In genomic region chr13:23899555-23899954, GRCh38 we compare ENCODE assay signal across 9 cellular contexts. TPM values are rescaled to one million over a fixed set of nuclear protein-coding genes. Genes with fewer than 3 reads are reported as not detected.
DNase-seq lines count a peak whose midpoint lies in the region; ATAC-seq and TF ChIP-seq lines count a peak whose summit lies in the region.
"Had no signal": no experiment of that assay in that cellular context is flagged by ENCODE, and none has a peak within 500 bp of the region (broad histone marks: within the 10 kb centered on the region; RNA-seq: fewer than 3 reads in every experiment).

No MANE protein-coding gene starts in this region.

- no peak overlapping the region for H3K4me3 ChIP-seq in WERI-Rb-1 (ENCODE audit: low read depth, low read length)
- no peak overlapping the region for H3K4me3 ChIP-seq in fibroblast of villous mesenchyme (ENCODE audit: low read depth, low read length)
- no peak overlapping the region for H3K4me3 ChIP-seq in retinal pigment epithelial cell (ENCODE audit: low read length)
- H3K4me3 ChIP-seq: BLaER1 had no signal

- no peaks in the 10 kb centered on the region for H3K36me3 ChIP-seq in WERI-Rb-1
- H3K36me3 ChIP-seq: BLaER1 had no signal

- no peaks in the 10 kb centered on the region for H3K27me3 ChIP-seq in WERI-Rb-1 (ENCODE audit: insufficient read depth, low read depth, severe bottlenecking)

- peak; percentile 42 for ATAC-seq in HG02798 (IDR thresholded peaks at IDR 0.05; ENCODE audit: poor library complexity, unreplicated experiment)

- TF ChIP-seq CTCF in WERI-Rb-1 (IDR thresholded peaks at IDR 0.05; ENCODE audit: low read depth, low read length) (peak; percentile 51), fibroblast of villous mesenchyme (IDR thresholded peaks at IDR 0.05; ENCODE audit: insufficient read depth, low read depth, low read length) (peak; percentile 73), retinal pigment epithelial cell (conservative IDR thresholded peaks at IDR 0.05; ENCODE audit: low read depth, low read length) (peak; percentile 69)

- no peak overlapping the region for H3K27ac ChIP-seq in WERI-Rb-1
- H3K27ac ChIP-seq: BLaER1 had no signal

- no peaks in the 10 kb centered on the region for H3K9me3 ChIP-seq in WERI-Rb-1 (ENCODE audit: severe bottlenecking)
- H3K9me3 ChIP-seq: BLaER1 had no signal

- DNase-seq in DMS 273 (lab: John Stamatoyannopoulos, UW; ENCODE audit: unreplicated experiment) (peak; percentile 25), DMS 273 treated with DMSO at 0.1 percent for 48 hours (lab: John Stamatoyannopoulos, UW) (no peak), WERI-Rb-1 (no peak), fibroblast of villous mesenchyme (ENCODE audit: low read depth) (peak; percentile 60), retinal pigment epithelial cell (ENCODE audit: low read depth) (no peak), KG1 (lab: John Stamatoyannopoulos, UW) (no peak), NCI-H2029 (lab: John Stamatoyannopoulos, UW) (no peak)

RNA-seq across cellular contexts. Expression of gene C1QTNF9B, which starts 2.3 kb away (rescaled TPM):
- 0.64 and 0.86 TPM in 2 replicates for total RNA-seq in fibroblast of villous mesenchyme

RNA-seq across cellular contexts. Expression of gene MIPEP, which starts 10.4 kb away (rescaled TPM):
- total RNA-seq in fibroblast of villous mesenchyme = 33.2 and 38.9 TPM in 2 replicates

Comparison
In these comparisons a context has a peak if more than half of its experiments do, and no peak if none do; other contexts are left out.
1. DNase-seq: peak in DMS 273 (single experiment) and fibroblast of villous mesenchyme (single experiment); none in DMS 273 treated with DMSO at 0.1 percent for 48 hours (single experiment), WERI-Rb-1 (single experiment), retinal pigment epithelial cell (single experiment), KG1 (single experiment) and NCI-H2029 (single experiment).
2. Peak in every context shown above with its lines, with median percentiles within 50 percentile points of each other: CTCF ChIP-seq.